ENCODE assay signal across 8 cellular contexts in genomic region chr17:78550464-78550863, GRCh38. TPM values are rescaled to one million over a fixed set of nuclear protein-coding genes. Genes with fewer than 3 reads are reported as not detected.
"Had no signal": no experiment of that assay in that cellular context is flagged by ENCODE, and none has a peak within 500 bp of the region (broad histone marks: within the 10 kb centered on the region; RNA-seq: fewer than 3 reads in every experiment).

No MANE protein-coding gene starts in this region.

- H2AFZ ChIP-seq: GM23338 had no signal

- H3K4me3 ChIP-seq: GM23338, K562 had no signal

- DNase-seq: H9, HCEC 1CT, HFFc6, IMR-90, KG1 had no signal

- ATAC-seq: GM23338 had no signal

- H3K4me2 ChIP-seq: GM23338 had no signal

RNA-seq across cellular contexts. Expression of gene DNAH17, which starts 26.7 kb away (rescaled TPM):
- total RNA-seq: HFFc6, HT-29, IMR-90 had no signal
